ENCODE assay signal across 18 cellular contexts in genomic region chr4:41134581-41134980, GRCh38.
DNase-seq lines count a peak whose midpoint lies in the region; ATAC-seq, FAIRE-seq and TF ChIP-seq lines count a peak whose summit lies in the region.
"Had no signal": no experiment of that assay in that cellular context is flagged by ENCODE, and none has a peak within 500 bp of the region (broad histone marks: within the 10 kb centered on the region; RNA-seq: fewer than 3 reads in every experiment).

No MANE protein-coding gene starts in this region.

- H3K9ac ChIP-seq in keratinocyte (ENCODE audit: control insufficient read depth, extremely low read depth, insufficient read depth, low read length), result no peak overlapping the region

- DNase-seq in NK-92 (lab: John Stamatoyannopoulos, UW; ENCODE audit: unreplicated experiment) (peak; percentile 3), brain microvascular endothelial cell (no peak), keratinocyte (ENCODE audit: low read depth, low spot score) (no peak), upper lobe of right lung (no peak), NCI-H1417 treated with DMSO at 0.1 percent for 48 hours (lab: John Stamatoyannopoulos, UW) (no peak), NCI-H187 treated with DMSO at 0.1 percent for 48 hours (lab: John Stamatoyannopoulos, UW) (no peak)
- DNase-seq in NK-92 treated with Interleukin-12 subunit alpha and Interleukin-12 subunit beta, amount 100 ng/mL, for 24 hours (lab: John Stamatoyannopoulos, UW), result no peak
- DNase-seq: activated B cell treated with CpG ODN at 0.5 μM for 24 hours; activated naive CD4-positive, alpha-beta T cell treated with Interleukin-2 at 50 U/mL for 16 hours; effector memory CD4-positive, alpha-beta T cell; Karpas-422; NCI-H1694 treated with DMSO at 0.1 percent for 48 hours; NCI-H524 treated with DMSO at 0.1 percent for 48 hours; occipital lobe; T-cell had no signal

- dilution Hi-C loops in keratinocyte (cut with MboI; ENCODE audit: extremely low pct_ligation_motif_present, low sequenced_read_pairs), result no loop called here

- peaks cover 3% of the 10 kb centered on the region for H3K36me3 ChIP-seq in brain microvascular endothelial cell (replicated peaks)
- no peaks in the 10 kb centered on the region for H3K36me3 ChIP-seq in keratinocyte (ENCODE audit: control insufficient read depth in 2 of 2, extremely low read depth in 1 of 2, insufficient read depth in 2 of 2, low read length in 2 of 2)
- no peaks in the 10 kb centered on the region for H3K36me3 ChIP-seq in upper lobe of right lung

- FAIRE-seq in keratinocyte (lab: Jason Lieb, UNC), result peak; percentile 81

- no peaks in the 10 kb centered on the region for H3K9me1 ChIP-seq in keratinocyte (ENCODE audit: control insufficient read depth, extremely low read depth, insufficient read depth, low read length)

- H3K9me3 ChIP-seq in keratinocyte (ENCODE audit: control insufficient read depth, low read depth, low read length) (no peaks in the 10 kb centered on the region), upper lobe of right lung (no peaks in the 10 kb centered on the region)

- no peaks in the 10 kb centered on the region for H4K20me1 ChIP-seq in keratinocyte (ENCODE audit: control insufficient read depth, extremely low read depth, insufficient read depth, low read length)

- peak overlapping the region; percentile 6 for H3K4me2 ChIP-seq in keratinocyte (ENCODE audit: control insufficient read depth, extremely low read depth, insufficient read depth, low read depth, low read length)

- TF ChIP-seq CTCF in brain microvascular endothelial cell (IDR thresholded peaks at IDR 0.05; ENCODE audit: low read depth, low read length, missing control alignments) (peak; percentile 12), keratinocyte (optimal IDR thresholded peaks at IDR 0.05 in 1 of 3, IDR thresholded peaks at IDR 0.05 in 1 of 3, conservative IDR thresholded peaks at IDR 0.05 in 1 of 3; ENCODE audit: extremely low read depth in 1 of 3, insufficient read depth in 2 of 3, low read length in 3 of 3) (peak in 1 of 3 experiments; percentile 32), upper lobe of right lung (IDR thresholded peaks at IDR 0.05) (no peak)

- no peak overlapping the region for H2AFZ ChIP-seq in keratinocyte (ENCODE audit: control insufficient read depth, low read length)

- H3K4me1 ChIP-seq in keratinocyte (ENCODE audit: control insufficient read depth, extremely low read depth, insufficient read depth, low read length), result peaks cover 51% of the 10 kb centered on the region
- peaks cover 39% of the 10 kb centered on the region for H3K4me1 ChIP-seq in upper lobe of right lung

- in situ Hi-C loops in brain microvascular endothelial cell (cut with HindIII; ENCODE audit: low pct_ligation_motif_present, low sequenced_read_pairs), result no loop called here

- H3K27ac ChIP-seq in brain microvascular endothelial cell (no peak overlapping the region), keratinocyte (ENCODE audit: control insufficient read depth, insufficient read depth, low read length) (peak overlapping the region; percentile 2), upper lobe of right lung (no peak overlapping the region)
- H3K27ac ChIP-seq: 22Rv1, HL-60 had no signal

- peak; percentile 57 for ATAC-seq in upper lobe of right lung
- ATAC-seq in GM19463 (IDR thresholded peaks at IDR 0.05; ENCODE audit: unreplicated experiment), result no peak
- ATAC-seq: T-cell had no signal

- H3K79me2 ChIP-seq in keratinocyte (ENCODE audit: control insufficient read depth, insufficient read depth, low read length), result peaks cover 71% of the 10 kb centered on the region

- intact Hi-C loops in upper lobe of right lung (cut with DNase I), result no loop called here

- H3K27me3 ChIP-seq in brain microvascular endothelial cell (replicated peaks) (no peaks in the 10 kb centered on the region), keratinocyte (ENCODE audit: control insufficient read depth, extremely low read depth, insufficient read depth, low read length) (no peaks in the 10 kb centered on the region), upper lobe of right lung (no peaks in the 10 kb centered on the region)

- H3K4me3 ChIP-seq in brain microvascular endothelial cell (ENCODE audit: low read depth, low read length), result no peak overlapping the region
- no peak overlapping the region for H3K4me3 ChIP-seq in keratinocyte (ENCODE audit: control insufficient read depth in 2 of 3, extremely low read depth in 1 of 3, insufficient read depth in 2 of 3, low read depth in 1 of 3, low read length in 3 of 3)
- H3K4me3 ChIP-seq in upper lobe of right lung, result no peak overlapping the region
